20 cellular contexts compared by ENCODE assay signal in the genomic region with DNA sequence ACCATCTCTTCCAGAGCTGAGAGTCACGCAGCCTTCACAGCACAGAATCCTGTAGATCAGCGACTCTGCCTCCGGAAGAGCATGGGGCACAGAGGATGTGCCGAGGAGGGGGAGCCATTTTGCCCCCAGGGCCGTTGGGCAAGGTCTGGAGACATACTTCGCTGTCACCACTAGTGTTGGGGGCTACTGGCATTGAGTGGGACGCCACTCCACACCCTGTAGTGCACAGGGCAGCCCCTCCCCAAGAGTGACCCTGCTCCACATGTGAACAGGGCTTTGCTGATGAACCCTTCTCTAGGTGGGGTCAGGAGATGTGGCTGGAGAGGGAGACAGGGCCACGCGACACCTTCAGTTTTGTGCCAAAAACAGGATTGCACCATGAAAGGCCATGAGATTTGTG. TPM values are rescaled to one million over a fixed set of nuclear protein-coding genes. Genes with fewer than 3 reads are reported as not detected.
DNase-seq lines count a peak whose midpoint lies in the region; TF ChIP-seq lines count a peak whose summit lies in the region.
"Had no signal": no experiment of that assay in that cellular context is flagged by ENCODE, and none has a peak within 500 bp of the region (broad histone marks: within the 10 kb centered on the region; RNA-seq: fewer than 3 reads in every experiment).

No MANE protein-coding gene starts in this region.

- no peak for TF ChIP-seq EP300 in sigmoid colon (IDR thresholded peaks at IDR 0.05)

- intact Hi-C loops in sigmoid colon (cut with DNase I): no loop called here
- intact Hi-C loops in cardiac septum (cut with DNase I): no loop called here

- no peaks in the 10 kb centered on the region for H3K27me3 ChIP-seq in endodermal cell (ENCODE audit: control insufficient read depth, insufficient read depth, low read length, poor library complexity, severe bottlenecking)
- peaks cover 0 to 9% (median under 1%) of the 10 kb centered on the region in 3 donors for H3K27me3 ChIP-seq in sigmoid colon

- no peaks in the 10 kb centered on the region for H3K4me1 Mint-ChIP-seq in chondrocyte (ENCODE audit: low read depth)
- peaks cover 52% of the 10 kb centered on the region for H3K4me1 Mint-ChIP-seq in endodermal cell
- H3K4me1 Mint-ChIP-seq: CD4-positive, CD25-positive, alpha-beta regulatory T cell had no signal

- H3K4me3 ChIP-seq in endodermal cell (ENCODE audit: low read length) (peak overlapping the region; percentile 37), sigmoid colon (no peak overlapping the region)
- H3K4me3 ChIP-seq: GM23248 had no signal

- no peak overlapping the region for H3K9ac ChIP-seq in endodermal cell (ENCODE audit: extremely low read depth, low read length, poor library complexity, severe bottlenecking)
- H3K9ac ChIP-seq: GM23248 had no signal

- H3K9me3 Mint-ChIP-seq in chondrocyte (ENCODE audit: low read depth) (no peaks in the 10 kb centered on the region), endodermal cell (peaks cover 13% of the 10 kb centered on the region)
- H3K9me3 Mint-ChIP-seq: CD8-positive, alpha-beta T cell had no signal

- peaks cover 15% of the 10 kb centered on the region for H3K4me1 ChIP-seq in endodermal cell (ENCODE audit: control insufficient read depth, insufficient read depth, low read length)
- H3K4me1 ChIP-seq in sigmoid colon: no peaks in the 10 kb centered on the region

- H3K4me3 Mint-ChIP-seq in chondrocyte (ENCODE audit: unreplicated experiment) (no peak overlapping the region), endodermal cell (no peak overlapping the region)
- H3K4me3 Mint-ChIP-seq: CD4-positive, CD25-positive, alpha-beta regulatory T cell; CD8-positive, alpha-beta T cell had no signal

- H3K36me3 ChIP-seq in endodermal cell (ENCODE audit: control insufficient read depth, insufficient read depth, low read length) (peaks cover 20% of the 10 kb centered on the region), sigmoid colon (no peaks in the 10 kb centered on the region)

- TF ChIP-seq CTCF in chondrocyte (IDR thresholded peaks at IDR 0.05) (no peak), endodermal cell (conservative IDR thresholded peaks at IDR 0.05) (no peak), sigmoid colon (IDR thresholded peaks at IDR 0.05) (no peak)

- no peaks in the 10 kb centered on the region for H3K36me3 Mint-ChIP-seq in chondrocyte (ENCODE audit: low read depth)
- H3K36me3 Mint-ChIP-seq in endodermal cell (ENCODE audit: low read depth): peaks cover 36% of the 10 kb centered on the region
- H3K36me3 Mint-ChIP-seq: CD4-positive, CD25-positive, alpha-beta regulatory T cell; CD8-positive, alpha-beta T cell had no signal

- DNase-seq in chondrocyte (ENCODE audit: low spot score) (peak; percentile 68), endodermal cell (no peak), mesenteric fat pad (ENCODE audit: low spot score) (peak; percentile 57), sigmoid colon (peak; percentile 38), cardiac septum (ENCODE audit: low spot score) (no peak), NCI-H526 treated with DMSO at 0.1 percent for 48 hours (lab: John Stamatoyannopoulos, UW) (no peak), amygdala (lab: John Stamatoyannopoulos, UW) (no peak)
- DNase-seq: C1 segment of cervical spinal cord; CD4-positive, CD25-positive, alpha-beta regulatory T cell; CD8-positive, alpha-beta T cell; DMS 273 treated with DMSO at 0.1 percent for 48 hours; DMS53; DMS79 treated with DMSO at 0.1 percent for 48 hours; GF-D8; GM23248; H7; HCEC 1CT had no signal

- peaks cover 16% of the 10 kb centered on the region for H3K9me3 ChIP-seq in endodermal cell (ENCODE audit: control insufficient read depth, low read length)
- H3K9me3 ChIP-seq in sigmoid colon: no peaks in the 10 kb centered on the region

- H3K27ac Mint-ChIP-seq in chondrocyte (ENCODE audit: unreplicated experiment) (no peak overlapping the region), endodermal cell (no peak overlapping the region)
- H3K27ac Mint-ChIP-seq: CD4-positive, CD25-positive, alpha-beta regulatory T cell; CD8-positive, alpha-beta T cell had no signal

- 62 to 88% methylated on average over 2 to 9 of the region's 9 CpGs for WGBS in endodermal cell (ENCODE audit: insufficient coverage in 1 of 2, insufficient read length in 1 of 2), 2 experiments
- 69 to 86% methylated on average over 9 of the region's 9 CpGs for WGBS in sigmoid colon, 2 donors

- H3K27me3 Mint-ChIP-seq in chondrocyte (ENCODE audit: low read depth) (peaks cover 27% of the 10 kb centered on the region), endodermal cell (ENCODE audit: insufficient read depth) (no peaks in the 10 kb centered on the region)

- no peak overlapping the region for H3K27ac ChIP-seq in endodermal cell (ENCODE audit: low read depth, low read length)
- H3K27ac ChIP-seq in sigmoid colon: no peak overlapping the region
- H3K27ac ChIP-seq: GM23248 had no signal

- no peak for TF ChIP-seq POLR2A in sigmoid colon (IDR thresholded peaks at IDR 0.05)

RNA-seq across cellular contexts. Expression of gene GLT1D1, which starts 6.0 kb away (rescaled TPM):
- total RNA-seq in chondrocyte (0.22 to 0.44 TPM (median 0.27 TPM) in 3 replicates), endodermal cell (10 to 100 TPM; 23.8 to 25.4 TPM), mesenteric fat pad (4.1 TPM), sigmoid colon (under 1 TPM; 0.28 to 0.95 (median 0.43) TPM), cardiac septum (1.1 TPM)
- 7.3 TPM for polyA plus RNA-seq in endodermal cell (2013, experiment 1 of 2)
- 7.9 TPM for polyA plus RNA-seq in endodermal cell (2013, experiment 2 of 2)
- under 1 TPM; 0.23 to 0.60 (median 0.50) TPM for polyA plus RNA-seq in sigmoid colon
- total RNA-seq: A172; A673; CD4-positive, CD25-positive, alpha-beta regulatory T cell; CD8-positive, alpha-beta T cell; GM23248 had no signal
- polyA plus RNA-seq: BJ, GM23248 had no signal

RNA-seq across cellular contexts. Expression of gene SLC15A4, which starts 35.6 kb away (rescaled TPM):
- 31.7 to 35.0 TPM (median 34.0 TPM) in 3 replicates for total RNA-seq in chondrocyte
- total RNA-seq in endodermal cell: 10 to 100 TPM; 28.2 to 39.5 TPM
- 18.9 TPM for polyA plus RNA-seq in endodermal cell (2013, experiment 1 of 2)
- 21.5 TPM for polyA plus RNA-seq in endodermal cell (2013, experiment 2 of 2)
- total RNA-seq in mesenteric fat pad: 26.5 TPM
- 10 to 100 TPM; 19.4 to 42.0 (median 24.2) TPM for total RNA-seq in sigmoid colon
- polyA plus RNA-seq in sigmoid colon: 10 to 100 TPM in 1 of 3 donors, 1 to 10 TPM in 2; 3.6 to 14.0 (median 3.7) TPM
- total RNA-seq in cardiac septum: 15.8 TPM

Comparison
In these comparisons a context has a peak if more than half of its experiments do, and no peak if none do; other contexts are left out.
1. DNase-seq: peak in chondrocyte (single experiment), mesenteric fat pad (single experiment) and sigmoid colon (single experiment); none in endodermal cell (single experiment), cardiac septum (single experiment), NCI-H526 treated with DMSO at 0.1 percent for 48 hours (single experiment) and amygdala (0 of 56).